ENCODE assay signal across 8 cellular contexts in genomic region chr9:35736201-35736633, GRCh38. TPM values are rescaled to one million over a fixed set of nuclear protein-coding genes. Genes with fewer than 3 reads are reported as not detected.
DNase-seq lines count a peak whose midpoint lies in the region; ATAC-seq and TF ChIP-seq lines count a peak whose summit lies in the region.

No MANE protein-coding gene starts in this region.

- no peaks in the 10 kb centered on the region for H3K27me3 Mint-ChIP-seq in activated naive CD4-positive, alpha-beta T cell treated with anti-CD3 and anti-CD28 coated beads, Interleukin-2, amount 10 ng/mL, durations not matched to agents 7 days and 5 days

- peak; percentile 38 for DNase-seq in GF-D8 (lab: John Stamatoyannopoulos, UW)
- peak; percentile 56 for DNase-seq in LoVo (ENCODE audit: low spot score)
- DNase-seq in SJCRH30, result peak; percentile 72 to 80
- DNase-seq in activated naive CD4-positive, alpha-beta T cell treated with anti-CD3 and anti-CD28 coated beads, Interleukin-2, amount 10 ng/mL, durations not matched to agents 7 days and 5 days, result peak; percentile 81
- DNase-seq in heart right ventricle, result peak in 1 of 2 donors; percentile 57
- peak; percentile 70 for DNase-seq in sciatic nerve (ENCODE audit: low spot score)

- H3K4me1 ChIP-seq in SJCRH30 (peaks cover 21% of the 10 kb centered on the region), heart right ventricle (peaks cover 6 to 36% (median 17%) of the 10 kb centered on the region in 9 donors)

- H3K4me1 Mint-ChIP-seq in activated naive CD4-positive, alpha-beta T cell treated with anti-CD3 and anti-CD28 coated beads, Interleukin-2, amount 10 ng/mL, durations not matched to agents 7 days and 5 days, result peaks cover 31% of the 10 kb centered on the region

- ATAC-seq in heart right ventricle (no peak), sciatic nerve (no peak), HG03135 (IDR thresholded peaks at IDR 0.05; ENCODE audit: unreplicated experiment) (no peak), HG02571 (IDR thresholded peaks at IDR 0.05; ENCODE audit: unreplicated experiment) (no peak)

- H3K9me3 Mint-ChIP-seq in activated naive CD4-positive, alpha-beta T cell treated with anti-CD3 and anti-CD28 coated beads, Interleukin-2, amount 10 ng/mL, durations not matched to agents 7 days and 5 days, result no peaks in the 10 kb centered on the region

- TF ChIP-seq CTCF in heart right ventricle (IDR thresholded peaks at IDR 0.05), result peak; percentile 59 to 83 (median 78)

- intact Hi-C loops in heart right ventricle (cut with DNase I), result loop anchor here in 2 of 10 donors (10.0 kb wide), 2 partner anchors 79 to 81 kb away; partner anchors contain the start of genes CCDC107 (in 1 of the 2), HINT2 (in 1 of the 2), RMRP (in 1 of the 2) and SIT1 (in 1 of the 2)
- intact Hi-C loops in sciatic nerve (cut with DNase I), result no loop called here

- WGBS in heart right ventricle, 2 donors, result 24 to 31% methylated on average over 5 of the region's 5 CpGs

- H3K9me3 ChIP-seq in SJCRH30 (replicated peaks), result no peaks in the 10 kb centered on the region
- no peaks in the 10 kb centered on the region for H3K9me3 ChIP-seq in heart right ventricle

- H3K4me3 ChIP-seq in SJCRH30, result no peak overlapping the region
- no peak overlapping the region for H3K4me3 ChIP-seq in heart right ventricle

- H3K36me3 ChIP-seq in SJCRH30 (peaks cover 58% of the 10 kb centered on the region), heart right ventricle (peaks cover 0 to 77% (median 54%) of the 10 kb centered on the region in 9 donors)

- no peak overlapping the region for H3K27ac Mint-ChIP-seq in activated naive CD4-positive, alpha-beta T cell treated with anti-CD3 and anti-CD28 coated beads, Interleukin-2, amount 10 ng/mL, durations not matched to agents 7 days and 5 days

- H3K27me3 ChIP-seq in SJCRH30, result no peaks in the 10 kb centered on the region
- no peaks in the 10 kb centered on the region for H3K27me3 ChIP-seq in heart right ventricle

- H3K4me3 Mint-ChIP-seq in activated naive CD4-positive, alpha-beta T cell treated with anti-CD3 and anti-CD28 coated beads, Interleukin-2, amount 10 ng/mL, durations not matched to agents 7 days and 5 days, result no peak overlapping the region

- CTCF ChIA-PET in activated naive CD4-positive, alpha-beta T cell treated with anti-CD3 and anti-CD28 coated beads, Interleukin-2, amount 10 ng/mL, durations not matched to agents 7 days and 5 days (lab: Charles Lee), result interaction anchor here (0.5 to 5.7 kb wide), 13 partner anchors 9 to 272 kb away, joined by 3 to 83 read pairs (median 5); partner anchors contain the start of genes GBA2, MSMP and RGP1

- no peak overlapping the region for H3K27ac ChIP-seq in SJCRH30
- peak overlapping the region in 4 of 10 donors; percentile 18 to 44 (median 32) for H3K27ac ChIP-seq in heart right ventricle

- H3K36me3 Mint-ChIP-seq in activated naive CD4-positive, alpha-beta T cell treated with anti-CD3 and anti-CD28 coated beads, Interleukin-2, amount 10 ng/mL, durations not matched to agents 7 days and 5 days, result peaks cover 44% of the 10 kb centered on the region

RNA-seq across cellular contexts. Expression of gene CREB3, which starts 3.8 kb away (rescaled TPM):
- total RNA-seq in SJCRH30 (2014; rRNA removed; shearing (Covaris generic)), result 21.1 and 21.6 TPM in 2 replicates
- total RNA-seq in heart right ventricle (10 to 100 TPM; 16.2 to 29.5 (median 20.2) TPM), sciatic nerve (28.8 TPM)
- 10 to 100 TPM; 24.4 to 39.1 TPM for polyA plus RNA-seq in heart right ventricle

RNA-seq across cellular contexts. Expression of gene TLN1, which starts 4.2 kb away (rescaled TPM):
- 65.0 and 70.4 TPM in 2 replicates for total RNA-seq in SJCRH30 (2014; rRNA removed; shearing (Covaris generic))
- total RNA-seq in heart right ventricle (100 to 1,000 TPM; 206 to 323 (median 238) TPM), sciatic nerve (411 TPM)
- 100 to 1,000 TPM in 1 of 2 donors, 10 to 100 TPM in 1; 99.6 to 247 TPM for polyA plus RNA-seq in heart right ventricle

RNA-seq across cellular contexts. Expression of gene GBA2, which starts 12.8 kb away (rescaled TPM):
- 34.4 and 37.1 TPM in 2 replicates for total RNA-seq in SJCRH30 (2014; rRNA removed; shearing (Covaris generic))
- 100 to 1,000 TPM in 1 of 10 donors, 10 to 100 TPM in 9; 47.4 to 101 (median 74.7) TPM for total RNA-seq in heart right ventricle
- 100 to 1,000 TPM in 1 of 2 donors, 10 to 100 TPM in 1; 81.9 to 102 TPM for polyA plus RNA-seq in heart right ventricle
- total RNA-seq in sciatic nerve, result 67.5 TPM

RNA-seq across cellular contexts. Expression of gene RGP1, which starts 12.9 kb away (rescaled TPM):
- 14.6 and 16.3 TPM in 2 replicates for total RNA-seq in SJCRH30 (2014; rRNA removed; shearing (Covaris generic))
- 10 to 100 TPM; 31.1 to 39.4 (median 34.0) TPM for total RNA-seq in heart right ventricle
- polyA plus RNA-seq in heart right ventricle, result 1 to 10 TPM; 8.2 to 9.3 TPM
- 28.9 TPM for total RNA-seq in sciatic nerve

RNA-seq across cellular contexts. Expression of gene MSMP, which starts 17.9 kb away (rescaled TPM):
- total RNA-seq in SJCRH30 (2014; rRNA removed; shearing (Covaris generic)), result not detected in 2 replicates
- total RNA-seq in heart right ventricle, result under 1 TPM in 1 of 10 donors, not detected in 9; 0.60 TPM
- polyA plus RNA-seq in heart right ventricle, result under 1 TPM in 1 of 2 donors, not detected in 1; 0.19 TPM
- not detected for total RNA-seq in sciatic nerve
